Comparison of ENCODE assay signal across 7 cellular contexts in the genomic region with DNA sequence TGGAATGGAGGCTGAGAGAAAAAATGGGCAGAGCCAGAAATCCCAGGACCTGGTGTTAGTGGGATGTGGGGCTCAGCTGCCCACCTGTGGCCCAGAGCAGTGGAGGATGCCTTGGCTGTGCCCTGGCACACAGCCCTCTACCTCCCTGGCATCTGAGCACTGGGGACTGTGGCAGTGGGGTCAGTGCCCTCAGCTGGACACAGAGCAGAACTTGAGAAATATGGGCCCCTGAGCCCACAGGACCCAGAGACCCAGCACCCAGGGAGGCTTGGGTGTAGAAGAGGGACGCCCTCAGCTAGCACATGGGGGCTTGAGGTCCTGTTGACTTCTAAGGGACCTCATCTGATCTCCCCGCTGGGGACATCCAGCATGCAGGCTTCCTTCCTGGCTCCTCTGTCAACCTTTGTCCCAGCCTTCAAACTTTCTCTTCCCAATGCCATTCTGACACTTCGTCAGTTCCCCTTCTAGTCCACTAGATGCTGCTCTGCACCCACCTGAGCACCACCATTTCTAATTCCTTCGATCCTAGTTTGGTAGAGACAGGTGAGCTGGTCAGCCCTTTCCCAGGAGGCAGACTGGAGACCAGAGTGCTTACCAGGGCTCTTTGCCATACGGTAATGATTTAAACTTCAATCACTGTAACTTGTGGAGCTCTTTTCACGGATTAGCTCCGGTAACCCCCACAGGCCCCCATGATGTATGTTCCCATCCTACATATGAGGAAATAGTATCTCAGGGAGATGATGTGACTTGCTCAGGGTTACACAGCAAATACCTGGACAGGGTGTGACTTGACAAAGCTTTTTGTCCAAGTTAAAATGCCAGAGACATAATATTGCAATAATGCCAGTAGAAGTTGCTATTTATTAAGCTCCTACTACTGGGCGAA.
DNase-seq lines count a peak whose midpoint lies in the region; ATAC-seq and TF ChIP-seq lines count a peak whose summit lies in the region.

No MANE protein-coding gene starts in this region.

- peak; percentile 75 for TF ChIP-seq CTCF in GM10266 (IDR thresholded peaks at IDR 0.05; ENCODE audit: control insufficient read depth, insufficient read depth, low read depth, missing control alignments)
- peak; percentile 87 for TF ChIP-seq CTCF in MM.1S (IDR thresholded peaks at IDR 0.05; ENCODE audit: low read length)
- TF ChIP-seq CTCF in WTC11 (IDR thresholded peaks at IDR 0.05), result peak; percentile 46; the same call in 1 of the 2 replicates
- peak; percentile 80 for TF ChIP-seq CTCF in kidney epithelial cell (IDR thresholded peaks at IDR 0.05; ENCODE audit: insufficient read depth, low read length, poor library complexity, severe bottlenecking)

- no peaks in the 10 kb centered on the region for H3K36me3 Mint-ChIP-seq in WTC11
- H3K36me3 Mint-ChIP-seq in activated T-cell treated with anti-CD3 and anti-CD28 coated beads, Interleukin-2, amount 50 U/mL, for 24 hours (ENCODE audit: low read depth), result no peaks in the 10 kb centered on the region

- H3K4me2 ChIP-seq in MM.1S (ENCODE audit: low read depth, low read length), result no peak overlapping the region

- no peak overlapping the region for H2AFZ ChIP-seq in MM.1S (ENCODE audit: low read length)

- DNase-seq in GM10266 (ENCODE audit: extremely low spot score) (peak; percentile 28), MM.1S (peak; percentile 54), WTC11 (ENCODE audit: low spot score) (peak; percentile 50), kidney epithelial cell (ENCODE audit: low read depth) (no peak)
- DNase-seq in activated T-cell treated with anti-CD3 and anti-CD28 coated beads, Interleukin-2, amount 50 U/mL, for 24 hours, result no peak

- no peaks in the 10 kb centered on the region for H3F3A ChIP-seq in MM.1S (ENCODE audit: insufficient read depth, low read length)

- H3K9ac ChIP-seq in MM.1S (ENCODE audit: low read length), result no peak overlapping the region

- H4K20me1 ChIP-seq in MM.1S (ENCODE audit: insufficient read depth, low read length), result no peaks in the 10 kb centered on the region

- peaks cover 20% of the 10 kb centered on the region for H3K27me3 Mint-ChIP-seq in WTC11 (ENCODE audit: low read depth)
- H3K27me3 Mint-ChIP-seq in activated T-cell treated with anti-CD3 and anti-CD28 coated beads, Interleukin-2, amount 50 U/mL, for 24 hours, result peaks cover 74% of the 10 kb centered on the region

- no peaks in the 10 kb centered on the region for H3K36me3 ChIP-seq in MM.1S (replicated peaks; ENCODE audit: insufficient read depth, low read length)
- H3K36me3 ChIP-seq in kidney epithelial cell (ENCODE audit: control insufficient read depth, insufficient read depth, low read length), result no peaks in the 10 kb centered on the region

- H3K27me3 ChIP-seq in MM.1S (replicated peaks; ENCODE audit: insufficient read depth, low read length) (no peaks in the 10 kb centered on the region), kidney epithelial cell (ENCODE audit: control insufficient read depth, insufficient read depth, low read length) (peaks cover 2% of the 10 kb centered on the region)

- no peaks in the 10 kb centered on the region for H3K9me3 Mint-ChIP-seq in WTC11
- H3K9me3 Mint-ChIP-seq in activated T-cell treated with anti-CD3 and anti-CD28 coated beads, Interleukin-2, amount 50 U/mL, for 24 hours, result no peaks in the 10 kb centered on the region

- H3K4me3 ChIP-seq in MM.1S (ENCODE audit: low read length) (no peak overlapping the region), kidney epithelial cell (ENCODE audit: low read depth, low read length) (no peak overlapping the region)

- no peaks in the 10 kb centered on the region for H3K79me2 ChIP-seq in MM.1S (ENCODE audit: low read length)

- H3K4me1 ChIP-seq in MM.1S (ENCODE audit: low read length), result no peaks in the 10 kb centered on the region

- H3K9me3 ChIP-seq in MM.1S (replicated peaks; ENCODE audit: insufficient read depth, low read length), result no peaks in the 10 kb centered on the region

- no peaks in the 10 kb centered on the region for H3K9me2 ChIP-seq in MM.1S (replicated peaks; ENCODE audit: insufficient read depth, low read length)

- no peak overlapping the region for H3K27ac ChIP-seq in MM.1S (ENCODE audit: low read length)

- H3K4me1 Mint-ChIP-seq in WTC11, result no peaks in the 10 kb centered on the region
- no peaks in the 10 kb centered on the region for H3K4me1 Mint-ChIP-seq in activated T-cell treated with anti-CD3 and anti-CD28 coated beads, Interleukin-2, amount 50 U/mL, for 24 hours (ENCODE audit: low read depth)

- H3K4me3 Mint-ChIP-seq in WTC11, result no peak overlapping the region
- no peak overlapping the region for H3K4me3 Mint-ChIP-seq in activated T-cell treated with anti-CD3 and anti-CD28 coated beads, Interleukin-2, amount 50 U/mL, for 24 hours

- ATAC-seq in WTC11 (peak; percentile 98), GM21737 (IDR thresholded peaks at IDR 0.05; ENCODE audit: unreplicated experiment) (no peak), HG03439 (IDR thresholded peaks at IDR 0.05; ENCODE audit: unreplicated experiment) (no peak)

- CTCF ChIA-PET in WTC11 (lab: Charles Lee), result interaction anchor here (0.5 to 2.0 kb wide), 38 partner anchors 10 to 623 kb away, joined by 3 to 14 read pairs (median 3); a partner anchor contains a TSS

- no peak overlapping the region for H3K27ac Mint-ChIP-seq in WTC11
- no peak overlapping the region for H3K27ac Mint-ChIP-seq in activated T-cell treated with anti-CD3 and anti-CD28 coated beads, Interleukin-2, amount 50 U/mL, for 24 hours

- POLR2A ChIA-PET in WTC11 (lab: Charles Lee), result no interaction called here

TF ChIP-seq in WTC11, 78 proteins besides CTCF, POLR2A, EP300 and RAD21:
- TF ChIP-seq CREB1 (CRISPR knock-in tag; IDR thresholded peaks at IDR 0.05), result no peak
- TF ChIP-seq ATF1 (CRISPR knock-in tag; IDR thresholded peaks at IDR 0.05), result no peak
- TF ChIP-seq, protein P1, sequence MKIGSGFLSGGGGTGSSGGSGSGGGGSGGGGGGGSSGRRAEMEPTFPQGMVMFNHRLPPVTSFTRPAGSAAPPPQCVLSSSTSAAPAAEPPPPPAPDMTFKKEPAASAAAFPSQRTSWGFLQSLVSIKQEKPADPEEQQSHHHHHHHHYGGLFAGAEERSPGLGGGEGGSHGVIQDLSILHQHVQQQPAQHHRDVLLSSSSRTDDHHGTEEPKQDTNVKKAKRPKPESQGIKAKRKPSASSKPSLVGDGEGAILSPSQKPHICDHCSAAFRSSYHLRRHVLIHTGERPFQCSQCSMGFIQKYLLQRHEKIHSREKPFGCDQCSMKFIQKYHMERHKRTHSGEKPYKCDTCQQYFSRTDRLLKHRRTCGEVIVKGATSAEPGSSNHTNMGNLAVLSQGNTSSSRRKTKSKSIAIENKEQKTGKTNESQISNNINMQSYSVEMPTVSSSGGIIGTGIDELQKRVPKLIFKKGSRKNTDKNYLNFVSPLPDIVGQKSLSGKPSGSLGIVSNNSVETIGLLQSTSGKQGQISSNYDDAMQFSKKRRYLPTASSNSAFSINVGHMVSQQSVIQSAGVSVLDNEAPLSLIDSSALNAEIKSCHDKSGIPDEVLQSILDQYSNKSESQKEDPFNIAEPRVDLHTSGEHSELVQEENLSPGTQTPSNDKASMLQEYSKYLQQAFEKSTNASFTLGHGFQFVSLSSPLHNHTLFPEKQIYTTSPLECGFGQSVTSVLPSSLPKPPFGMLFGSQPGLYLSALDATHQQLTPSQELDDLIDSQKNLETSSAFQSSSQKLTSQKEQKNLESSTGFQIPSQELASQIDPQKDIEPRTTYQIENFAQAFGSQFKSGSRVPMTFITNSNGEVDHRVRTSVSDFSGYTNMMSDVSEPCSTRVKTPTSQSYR (CRISPR knock-in tag; IDR thresholded peaks at IDR 0.05), result no peak
- TF ChIP-seq FOXK1 (CRISPR knock-in tag; IDR thresholded peaks at IDR 0.05), result no peak

Comparison
In these comparisons a context has a peak if more than half of its experiments do, and no peak if none do; other contexts are left out.
1. DNase-seq: peak in GM10266 (single experiment), MM.1S (single experiment) and WTC11 (single experiment); none in kidney epithelial cell (single experiment) and activated T-cell treated with anti-CD3 and anti-CD28 coated beads, Interleukin-2, amount 50 U/mL, for 24 hours (single experiment).
2. Peak in every context shown above with its lines, with median percentiles within 50 percentile points of each other: CTCF ChIP-seq.